10 cellular contexts compared by ENCODE assay signal in the genomic region with DNA sequence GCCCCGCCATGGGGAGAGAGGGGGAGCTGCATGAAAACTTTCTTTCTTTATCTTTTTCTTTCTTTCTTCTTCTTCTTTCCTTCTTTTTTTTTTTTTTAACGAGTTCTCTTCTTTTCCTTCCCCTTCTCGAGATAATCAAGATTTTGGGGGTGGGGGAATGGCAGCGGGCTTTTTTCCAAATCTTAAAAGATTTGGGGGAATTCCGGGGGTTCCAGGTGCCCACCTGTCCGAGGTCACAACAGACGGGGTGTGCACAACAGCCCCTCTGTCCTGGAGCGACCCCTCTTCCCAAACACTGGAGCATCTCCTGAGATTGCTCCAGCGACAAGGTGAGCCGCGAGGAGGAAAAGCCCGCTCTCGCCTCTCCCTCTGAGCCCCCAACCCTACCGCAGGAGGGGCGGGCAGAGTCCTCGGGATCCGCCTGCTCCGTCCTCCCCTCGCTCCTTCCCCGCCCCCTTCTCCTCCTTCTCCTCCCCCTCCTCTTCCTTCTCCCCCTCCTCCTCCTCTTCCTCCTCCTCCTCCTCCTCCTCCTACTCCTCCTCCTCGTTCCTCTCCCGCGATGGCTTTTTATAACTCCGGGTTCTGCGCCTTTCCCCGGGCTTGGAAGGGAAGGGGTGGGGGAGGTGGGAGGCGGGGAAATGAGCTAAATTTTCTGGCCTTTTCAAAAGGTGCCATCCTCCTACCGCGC. TPM values are rescaled to one million over a fixed set of nuclear protein-coding genes. Genes with fewer than 3 reads are reported as not detected.
DNase-seq lines count a peak whose midpoint lies in the region; ATAC-seq, FAIRE-seq and TF ChIP-seq lines count a peak whose summit lies in the region.
"Had no signal": no experiment of that assay in that cellular context is flagged by ENCODE, and none has a peak within 500 bp of the region (broad histone marks: within the 10 kb centered on the region; RNA-seq: fewer than 3 reads in every experiment).

No MANE protein-coding gene starts in this region.

- H3K27me3 ChIP-seq in K562 (ENCODE audit: control insufficient read depth in 2 of 2, insufficient read depth in 2 of 2, low read length in 2 of 2) (peaks cover 2 to 17% of the 10 kb centered on the region in 2 experiments; a peak in 2 of 5 replicates), right lobe of liver (no peaks in the 10 kb centered on the region), suprapubic skin (peaks cover 53% of the 10 kb centered on the region)

- 9% methylated on average over 14 of the region's 29 CpGs for WGBS in K562 (ENCODE audit: insufficient coverage, low coverage, missing lambda C conversion rate)
- WGBS in right lobe of liver (ENCODE audit: insufficient coverage, low coverage, low lambda C conversion rate, missing lambda C conversion rate), result 6% methylated on average over 24 of the region's 29 CpGs
- 1% methylated on average over 26 of the region's 29 CpGs for WGBS in suprapubic skin

- POLR2A ChIA-PET in K562 (lab: Yijun Ruan, JAX), result no interaction called here

- intact Hi-C loops in K562 (cut with micrococcal nuclease) (no loop called here), right lobe of liver (cut with DNase I) (no loop called here)

- H3K27ac ChIP-seq in K562 (ENCODE audit: extremely low read depth, low read depth, low read length) (no peak overlapping the region), right lobe of liver (no peak overlapping the region), suprapubic skin (no peak overlapping the region)
- H3K27ac ChIP-seq: 22Rv1 had no signal

- H4K20me1 ChIP-seq in K562 (replicated peaks; ENCODE audit: control insufficient read depth, insufficient read depth, low read length), result no peaks in the 10 kb centered on the region

- H3K9me1 ChIP-seq in K562 (ENCODE audit: control insufficient read depth, insufficient read depth, low read length), result no peaks in the 10 kb centered on the region

- H3K9me3 ChIP-seq in K562 (replicated peaks; ENCODE audit: control insufficient read depth, insufficient read depth, low read depth, low read length), result no peaks in the 10 kb centered on the region
- no peaks in the 10 kb centered on the region for H3K9me3 ChIP-seq in right lobe of liver
- no peaks in the 10 kb centered on the region for H3K9me3 ChIP-seq in suprapubic skin

- H3K79me2 ChIP-seq in K562 (ENCODE audit: control insufficient read depth, insufficient read depth, low read length), result no peaks in the 10 kb centered on the region

- CTCF ChIA-PET in K562 (lab: Yijun Ruan, JAX; ENCODE audit: low intra/inter-chr PET ratio), result interaction anchor here (0.7 to 3.5 kb wide), 3 partner anchors 98 to 149 kb away, joined by 3 to 40 read pairs (median 9); no protein-coding TSS in a partner anchor

- no peaks in the 10 kb centered on the region for H3K36me3 ChIP-seq in K562 (ENCODE audit: control insufficient read depth, insufficient read depth, low read length)
- H3K36me3 ChIP-seq in right lobe of liver, result no peaks in the 10 kb centered on the region
- no peaks in the 10 kb centered on the region for H3K36me3 ChIP-seq in suprapubic skin

- FAIRE-seq in K562 (lab: Jason Lieb, UNC) (no peak), H54 (lab: Jason Lieb, UNC) (no peak)
- FAIRE-seq: GM12878 had no signal

- H3K4me2 ChIP-seq in K562 (ENCODE audit: insufficient read depth, low read length), result no peak overlapping the region

- peaks cover 0 to 16% of the 10 kb centered on the region in 2 experiments; a peak in 2 of 5 replicates for H3K4me1 ChIP-seq in K562 (replicated peaks in 1 of 2; ENCODE audit: control insufficient read depth in 2 of 2, insufficient read depth in 2 of 2, low read length in 2 of 2)
- H3K4me1 ChIP-seq in right lobe of liver, result peaks cover 0 to 49% (median 15%) of the 10 kb centered on the region in 4 donors
- H3K4me1 ChIP-seq in suprapubic skin, result peaks cover 25% of the 10 kb centered on the region

- TF ChIP-seq EP300 in K562 (IDR thresholded peaks at IDR 0.05; ENCODE audit: low read length) (no peak), suprapubic skin (IDR thresholded peaks at IDR 0.05) (no peak)

- BruUV-seq in K562 (replicated peaks; lab: Mats Ljungman, UMichigan), result no TSS peak

- no peak for TF ChIP-seq RAD21 in K562 (CRISPR knock-in tag; conservative IDR thresholded peaks at IDR 0.05 in 1 of 2, IDR thresholded peaks at IDR 0.05 in 1 of 2)

- TF ChIP-seq POLR2A in K562 (conservative IDR thresholded peaks at IDR 0.05) (no peak), right lobe of liver (IDR thresholded peaks at IDR 0.05) (no peak), suprapubic skin (IDR thresholded peaks at IDR 0.05) (no peak), H54 (IDR thresholded peaks at IDR 0.05; ENCODE audit: low read depth, low read length) (no peak)

- no peak overlapping the region for H3K9ac ChIP-seq in K562 (ENCODE audit: insufficient read depth in 1 of 2, low read depth in 2 of 2, low read length in 2 of 2)

- H3K4me3 ChIP-seq in K562, result no peak overlapping the region
- H3K4me3 ChIP-seq in right lobe of liver, result peak overlapping the region in 2 of 3 donors; percentile 35 to 52
- peak overlapping the region; percentile 49 for H3K4me3 ChIP-seq in suprapubic skin
- H3K4me3 ChIP-seq: GM12878 had no signal

- no peak overlapping the region for H2AFZ ChIP-seq in K562 (ENCODE audit: low read depth, low read length)

- DNase-seq in DMS 273 (lab: John Stamatoyannopoulos, UW; ENCODE audit: unreplicated experiment) (peak; percentile 45), DMS 273 treated with DMSO at 0.1 percent for 48 hours (lab: John Stamatoyannopoulos, UW) (no peak), K562 (ENCODE audit: extremely low read depth in 1 of 4, low spot score in 3 of 4) (no peak), right lobe of liver (no peak), suprapubic skin (ENCODE audit: low spot score in 2 of 2) (no peak), SHP77 treated with DMSO at 0.1 percent for 48 hours (lab: John Stamatoyannopoulos, UW) (no peak), H54 (ENCODE audit: insufficient read length, low spot score) (no peak)

- ATAC-seq in K562 (no peak), right lobe of liver (no peak), GM18873 (IDR thresholded peaks at IDR 0.05; ENCODE audit: low FRiP score, unreplicated experiment) (no peak)

- no peak for TF ChIP-seq CTCF in K562 (IDR thresholded peaks at IDR 0.05 in 2 of 3, conservative IDR thresholded peaks at IDR 0.05 in 1 of 3; ENCODE audit: insufficient read depth in 2 of 3, low read depth in 1 of 3, low read length in 3 of 3)
- TF ChIP-seq CTCF in right lobe of liver (IDR thresholded peaks at IDR 0.05), result no peak
- no peak for TF ChIP-seq CTCF in suprapubic skin (IDR thresholded peaks at IDR 0.05)

- in situ Hi-C loops in K562 (cut with MboI), result no loop called here

TF ChIP-seq in K562, 482 proteins besides CTCF, POLR2A, EP300 and RAD21 (continues in another document):
- TF ChIP-seq DMBX1 (CRISPR knock-in tag; IDR thresholded peaks at IDR 0.05; ENCODE audit: borderline replicate concordance) (0 out of 2 replicates have a peak, but pooled peaks have one; percentile 6), RFX7 (CRISPR knock-in tag; IDR thresholded peaks at IDR 0.05) (no peak), SRSF3 (IDR thresholded peaks at IDR 0.05; ENCODE audit: insufficient read depth, low read length) (no peak), ZNF184 (CRISPR knock-in tag; IDR thresholded peaks at IDR 0.05) (no peak), TAF1 (IDR thresholded peaks at IDR 0.05; ENCODE audit: control insufficient read depth, extremely low read depth, insufficient read depth, low read length, severe bottlenecking) (no peak), ZNF24 (IDR thresholded peaks at IDR 0.05) (no peak), POLR2B (IDR thresholded peaks at IDR 0.05; ENCODE audit: low read depth, partially characterized antibody) (no peak), ZNF512 (tag; IDR thresholded peaks at IDR 0.05) (0 out of 2 replicates have a peak, but pooled peaks have one; percentile 22)

RNA-seq across cellular contexts. Expression of gene KCNB1, which starts 0.7 kb away (rescaled TPM):
- total RNA-seq in K562 (2011; cell fraction: chromatin; rRNA removed; ENCODE audit: low replicate concordance), result not detected in 2 replicates
- total RNA-seq in K562 (2011; cell fraction: nucleolus; rRNA removed), result not detected in 2 replicates
- not detected in 2 replicates for total RNA-seq in K562 (2011; cell fraction: nucleoplasm; rRNA removed)
- total RNA-seq in K562 (2014; rRNA removed), result not detected in 2 replicates
- not detected in 2 replicates for total RNA-seq in K562 (2014; rRNA removed; fragmentation: Illumina TruSeq; extraction: Trizol)
- total RNA-seq in K562 (2015; rRNA removed; fragmentation: Illumina TruSeq; extraction: Trizol), result not detected in 2 replicates
- 0.02 TPM in 1 of 2 replicates, not detected in the other for total RNA-seq in K562 (2021)
- not detected in 2 replicates for polyA plus RNA-seq in K562 (2011; rRNA removed)
- not detected in 2 replicates for polyA plus RNA-seq in K562 (2011; cell fraction: cytosol; rRNA removed)
- not detected in 2 replicates for polyA plus RNA-seq in K562 (2011; cell fraction: nucleus; rRNA removed)
- polyA plus RNA-seq in K562 (2012), result 0.03 and 0.04 TPM in 2 replicates
- polyA plus RNA-seq in K562 (2014; fragmentation: Illumina TruSeq; extraction: Trizol), result not detected in 2 replicates
- polyA plus RNA-seq in K562 (2014; fragmentation: Nextera tagmentation; extraction: Ambion mirVana), result under 1 TPM; 0.01 to 0.06 TPM
- polyA plus RNA-seq in K562 (2014; rRNA removed), result not detected in 2 replicates
- not detected in 2 replicates for polyA minus RNA-seq in K562 (2011; rRNA and poly(A)+ RNA removed)
- polyA minus RNA-seq in K562 (2011; cell fraction: cytosol; rRNA and poly(A)+ RNA removed), result not detected in 2 replicates
- polyA minus RNA-seq in K562 (2011; cell fraction: nucleus; rRNA and poly(A)+ RNA removed), result not detected in 2 replicates
- total RNA-seq in right lobe of liver, result 1 to 10 TPM; 1.5 to 8.2 (median 3.8) TPM
- total RNA-seq in suprapubic skin, result 1 to 10 TPM in 3 of 4 donors, under 1 TPM in 1; 0.91 to 4.0 (median 2.3) TPM
